In the genomic region with DNA sequence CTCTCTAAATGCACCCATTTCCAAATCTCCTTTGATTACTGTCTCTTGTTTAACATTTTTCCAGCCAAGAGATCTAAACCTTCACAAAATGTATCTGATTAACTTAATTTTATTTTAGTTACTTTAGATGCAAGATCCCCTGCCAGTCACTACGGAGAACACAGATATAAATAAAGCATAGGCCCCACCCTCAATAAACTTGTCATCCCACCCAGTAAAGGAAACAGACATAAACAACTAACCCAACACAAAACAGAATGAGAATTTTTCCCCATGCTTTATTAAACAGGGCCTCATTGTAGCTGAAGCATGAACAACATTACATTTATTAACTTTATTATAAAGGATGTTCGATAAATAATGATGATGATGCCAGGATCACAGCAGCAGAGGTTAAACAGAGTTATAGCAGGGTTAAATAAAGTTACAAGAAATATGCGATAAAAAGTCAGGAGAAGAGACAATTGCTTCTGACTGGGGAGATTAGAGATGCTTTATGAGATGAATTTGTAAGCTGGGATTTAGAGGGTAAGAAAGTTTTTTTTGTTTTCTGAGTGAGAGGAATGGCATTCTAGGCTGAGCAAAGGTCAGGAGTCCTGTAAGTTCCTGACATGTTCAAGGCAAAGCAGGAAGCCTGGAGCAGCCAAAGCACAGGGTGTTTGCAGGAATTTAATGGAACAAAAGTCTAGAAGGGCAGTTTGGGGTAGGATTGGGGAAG, we compare ENCODE assay signal across 1 cellular context.
TF ChIP-seq lines count a peak whose summit lies in the region.

No MANE protein-coding gene starts in this region.

TF ChIP-seq in A549, 52 proteins besides CTCF, POLR2A, EP300 and RAD21 (continued from another document):
- TF ChIP-seq NPAS2 (CRISPR knock-in tag; IDR thresholded peaks at IDR 0.05; ENCODE audit: borderline replicate concordance) (no peak), HOXB13 (CRISPR knock-in tag; IDR thresholded peaks at IDR 0.05; ENCODE audit: low read depth) (no peak), HOXB5 (CRISPR knock-in tag; IDR thresholded peaks at IDR 0.05) (no peak), PHF8 (IDR thresholded peaks at IDR 0.05; ENCODE audit: borderline replicate concordance, low read depth) (no peak), CHD4 (IDR thresholded peaks at IDR 0.05; ENCODE audit: borderline replicate concordance) (no peak), RARB (CRISPR knock-in tag; IDR thresholded peaks at IDR 0.05) (no peak), EHMT2 (IDR thresholded peaks at IDR 0.05; ENCODE audit: low read depth) (no peak), CHD2 (IDR thresholded peaks at IDR 0.05; ENCODE audit: low read length, partially characterized antibody) (no peak), BHLHE40 (IDR thresholded peaks at IDR 0.05; ENCODE audit: low read depth, low read length) (no peak), MYC (IDR thresholded peaks at IDR 0.05; ENCODE audit: borderline replicate concordance, low read length) (no peak), CBX8 (IDR thresholded peaks at IDR 0.05) (no peak), HEYL (CRISPR knock-in tag; IDR thresholded peaks at IDR 0.05) (no peak), CBX2 (IDR thresholded peaks at IDR 0.05; ENCODE audit: borderline replicate concordance, low read depth) (no peak), ZFP36 (IDR thresholded peaks at IDR 0.05; ENCODE audit: borderline replicate concordance, partially characterized antibody) (no peak)
- TF ChIP-seq, protein P1, sequence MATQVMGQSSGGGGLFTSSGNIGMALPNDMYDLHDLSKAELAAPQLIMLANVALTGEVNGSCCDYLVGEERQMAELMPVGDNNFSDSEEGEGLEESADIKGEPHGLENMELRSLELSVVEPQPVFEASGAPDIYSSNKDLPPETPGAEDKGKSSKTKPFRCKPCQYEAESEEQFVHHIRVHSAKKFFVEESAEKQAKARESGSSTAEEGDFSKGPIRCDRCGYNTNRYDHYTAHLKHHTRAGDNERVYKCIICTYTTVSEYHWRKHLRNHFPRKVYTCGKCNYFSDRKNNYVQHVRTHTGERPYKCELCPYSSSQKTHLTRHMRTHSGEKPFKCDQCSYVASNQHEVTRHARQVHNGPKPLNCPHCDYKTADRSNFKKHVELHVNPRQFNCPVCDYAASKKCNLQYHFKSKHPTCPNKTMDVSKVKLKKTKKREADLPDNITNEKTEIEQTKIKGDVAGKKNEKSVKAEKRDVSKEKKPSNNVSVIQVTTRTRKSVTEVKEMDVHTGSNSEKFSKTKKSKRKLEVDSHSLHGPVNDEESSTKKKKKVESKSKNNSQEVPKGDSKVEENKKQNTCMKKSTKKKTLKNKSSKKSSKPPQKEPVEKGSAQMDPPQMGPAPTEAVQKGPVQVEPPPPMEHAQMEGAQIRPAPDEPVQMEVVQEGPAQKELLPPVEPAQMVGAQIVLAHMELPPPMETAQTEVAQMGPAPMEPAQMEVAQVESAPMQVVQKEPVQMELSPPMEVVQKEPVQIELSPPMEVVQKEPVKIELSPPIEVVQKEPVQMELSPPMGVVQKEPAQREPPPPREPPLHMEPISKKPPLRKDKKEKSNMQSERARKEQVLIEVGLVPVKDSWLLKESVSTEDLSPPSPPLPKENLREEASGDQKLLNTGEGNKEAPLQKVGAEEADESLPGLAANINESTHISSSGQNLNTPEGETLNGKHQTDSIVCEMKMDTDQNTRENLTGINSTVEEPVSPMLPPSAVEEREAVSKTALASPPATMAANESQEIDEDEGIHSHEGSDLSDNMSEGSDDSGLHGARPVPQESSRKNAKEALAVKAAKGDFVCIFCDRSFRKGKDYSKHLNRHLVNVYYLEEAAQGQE (IDR thresholded peaks at IDR 0.05): no peak
- TF ChIP-seq, protein P2, sequence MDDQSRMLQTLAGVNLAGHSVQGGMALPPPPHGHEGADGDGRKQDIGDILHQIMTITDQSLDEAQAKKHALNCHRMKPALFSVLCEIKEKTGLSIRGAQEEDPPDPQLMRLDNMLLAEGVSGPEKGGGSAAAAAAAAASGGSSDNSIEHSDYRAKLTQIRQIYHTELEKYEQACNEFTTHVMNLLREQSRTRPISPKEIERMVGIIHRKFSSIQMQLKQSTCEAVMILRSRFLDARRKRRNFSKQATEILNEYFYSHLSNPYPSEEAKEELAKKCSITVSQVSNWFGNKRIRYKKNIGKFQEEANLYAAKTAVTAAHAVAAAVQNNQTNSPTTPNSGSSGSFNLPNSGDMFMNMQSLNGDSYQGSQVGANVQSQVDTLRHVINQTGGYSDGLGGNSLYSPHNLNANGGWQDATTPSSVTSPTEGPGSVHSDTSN (IDR thresholded peaks at IDR 0.05): no peak
- TF ChIP-seq, protein P3, sequence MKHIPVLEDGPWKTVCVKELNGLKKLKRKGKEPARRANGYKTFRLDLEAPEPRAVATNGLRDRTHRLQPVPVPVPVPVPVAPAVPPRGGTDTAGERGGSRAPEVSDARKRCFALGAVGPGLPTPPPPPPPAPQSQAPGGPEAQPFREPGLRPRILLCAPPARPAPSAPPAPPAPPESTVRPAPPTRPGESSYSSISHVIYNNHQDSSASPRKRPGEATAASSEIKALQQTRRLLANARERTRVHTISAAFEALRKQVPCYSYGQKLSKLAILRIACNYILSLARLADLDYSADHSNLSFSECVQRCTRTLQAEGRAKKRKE (CRISPR knock-in tag; IDR thresholded peaks at IDR 0.05; ENCODE audit: low read depth): no peak
